Comparison of ENCODE assay signal across 8 cellular contexts in genomic region chr7:156948361-156948760, GRCh38. TPM values are rescaled to one million over a fixed set of nuclear protein-coding genes. Genes with fewer than 3 reads are reported as not detected.
A peak's percentile ranks its signal among the peaks of the same experiment; 100 is the strongest.
DNase-seq lines count a peak whose midpoint lies in the region; ATAC-seq and TF ChIP-seq lines count a peak whose summit lies in the region.

No MANE protein-coding gene starts in this region.

- H3K9me3 Mint-ChIP-seq in activated CD8-positive, alpha-beta T cell treated with anti-CD3 and anti-CD28 coated beads for 36 hours, result no peaks in the 10 kb centered on the region
- no peaks in the 10 kb centered on the region for H3K9me3 Mint-ChIP-seq in activated CD8-positive, alpha-beta T cell treated with anti-CD3 and anti-CD28 coated beads, Interleukin-2, amount 10 ng/mL, durations not matched to agents 7 days and 5 days (ENCODE audit: insufficient read depth)
- no peaks in the 10 kb centered on the region for H3K9me3 Mint-ChIP-seq in stimulated activated naive CD8-positive, alpha-beta T cell treated with anti-CD3 and anti-CD28 coated beads, Interleukin-15, amount 100 ng/mL, for 72 hours

- peak overlapping the region; percentile 70 for H3K4me3 ChIP-seq in fibroblast of the aortic adventitia (ENCODE audit: low read depth, low read length)

- peak overlapping the region; percentile 96 for H3K4me3 Mint-ChIP-seq in activated CD8-positive, alpha-beta T cell treated with anti-CD3 and anti-CD28 coated beads for 36 hours
- H3K4me3 Mint-ChIP-seq in activated CD8-positive, alpha-beta T cell treated with anti-CD3 and anti-CD28 coated beads, Interleukin-2, amount 10 ng/mL, durations not matched to agents 7 days and 5 days, result no peak overlapping the region
- peak overlapping the region; percentile 59 to 94 for H3K4me3 Mint-ChIP-seq in stimulated activated naive CD8-positive, alpha-beta T cell treated with anti-CD3 and anti-CD28 coated beads, Interleukin-15, amount 100 ng/mL, for 72 hours

- CTCF ChIA-PET in activated CD8-positive, alpha-beta T cell treated with anti-CD3 and anti-CD28 coated beads for 36 hours (lab: Charles Lee), result interaction anchor here (2.1 to 4.1 kb wide), 6 partner anchors 17 to 439 kb away, joined by 4 to 29 read pairs (median 12); partner anchors contain the start of gene LMBR1
- CTCF ChIA-PET in activated CD8-positive, alpha-beta T cell treated with anti-CD3 and anti-CD28 coated beads, Interleukin-2, amount 10 ng/mL, durations not matched to agents 7 days and 5 days (lab: Charles Lee), result interaction anchor here (0.6 to 1.6 kb wide), 5 partner anchors 21 to 300 kb away, joined by 3 to 7 read pairs (median 3); no protein-coding TSS in a partner anchor

- POLR2A ChIA-PET in activated CD8-positive, alpha-beta T cell treated with anti-CD3 and anti-CD28 coated beads for 36 hours (lab: Charles Lee), result interaction anchor here (0.7 to 4.5 kb wide), 3 partner anchors 22 to 55 kb away, joined by 3 to 20 read pairs (median 10); partner anchors contain the start of gene LMBR1
- POLR2A ChIA-PET in activated CD8-positive, alpha-beta T cell treated with anti-CD3 and anti-CD28 coated beads, Interleukin-2, amount 10 ng/mL, durations not matched to agents 7 days and 5 days (lab: Charles Lee), result interaction anchor here (0.7 to 1.6 kb wide), 2 partner anchors 25 to 94 kb away, joined by 3 to 6 read pairs; no protein-coding TSS in a partner anchor

- peaks cover 20% of the 10 kb centered on the region for H3K27me3 Mint-ChIP-seq in activated CD8-positive, alpha-beta T cell treated with anti-CD3 and anti-CD28 coated beads for 36 hours
- H3K27me3 Mint-ChIP-seq in activated CD8-positive, alpha-beta T cell treated with anti-CD3 and anti-CD28 coated beads, Interleukin-2, amount 10 ng/mL, durations not matched to agents 7 days and 5 days (ENCODE audit: low read depth), result peaks cover 33% of the 10 kb centered on the region
- H3K27me3 Mint-ChIP-seq in stimulated activated naive CD8-positive, alpha-beta T cell treated with anti-CD3 and anti-CD28 coated beads, Interleukin-15, amount 100 ng/mL, for 72 hours, result peaks cover 45% of the 10 kb centered on the region

- H3K4me1 Mint-ChIP-seq in activated CD8-positive, alpha-beta T cell treated with anti-CD3 and anti-CD28 coated beads for 36 hours (ENCODE audit: low read depth), result peaks cover 22% of the 10 kb centered on the region
- peaks cover 27% of the 10 kb centered on the region for H3K4me1 Mint-ChIP-seq in activated CD8-positive, alpha-beta T cell treated with anti-CD3 and anti-CD28 coated beads, Interleukin-2, amount 10 ng/mL, durations not matched to agents 7 days and 5 days (ENCODE audit: low read depth)
- peaks cover 50% of the 10 kb centered on the region for H3K4me1 Mint-ChIP-seq in stimulated activated naive CD8-positive, alpha-beta T cell treated with anti-CD3 and anti-CD28 coated beads, Interleukin-15, amount 100 ng/mL, for 72 hours

- H3K27ac Mint-ChIP-seq in activated CD8-positive, alpha-beta T cell treated with anti-CD3 and anti-CD28 coated beads for 36 hours, result no peak overlapping the region
- no peak overlapping the region for H3K27ac Mint-ChIP-seq in activated CD8-positive, alpha-beta T cell treated with anti-CD3 and anti-CD28 coated beads, Interleukin-2, amount 10 ng/mL, durations not matched to agents 7 days and 5 days
- H3K27ac Mint-ChIP-seq in stimulated activated naive CD8-positive, alpha-beta T cell treated with anti-CD3 and anti-CD28 coated beads, Interleukin-15, amount 100 ng/mL, for 72 hours, result peak overlapping the region; percentile 12 to 33

- no peak for ATAC-seq in activated CD8-positive, alpha-beta T cell treated with anti-CD3 and anti-CD28 coated beads for 36 hours
- no peak for ATAC-seq in activated CD8-positive, alpha-beta T cell treated with anti-CD3 and anti-CD28 coated beads, Interleukin-2, amount 10 ng/mL, durations not matched to agents 7 days and 5 days
- ATAC-seq in stimulated activated naive CD8-positive, alpha-beta T cell treated with anti-CD3 and anti-CD28 coated beads, Interleukin-15, amount 100 ng/mL, for 72 hours, result no peak
- ATAC-seq in HG03432 (IDR thresholded peaks at IDR 0.05; ENCODE audit: unreplicated experiment), result no peak

- peaks cover 24% of the 10 kb centered on the region for H3K36me3 Mint-ChIP-seq in activated CD8-positive, alpha-beta T cell treated with anti-CD3 and anti-CD28 coated beads for 36 hours (ENCODE audit: low read depth)
- H3K36me3 Mint-ChIP-seq in activated CD8-positive, alpha-beta T cell treated with anti-CD3 and anti-CD28 coated beads, Interleukin-2, amount 10 ng/mL, durations not matched to agents 7 days and 5 days (ENCODE audit: low read depth), result peaks cover 19% of the 10 kb centered on the region

- DNase-seq in activated CD8-positive, alpha-beta T cell treated with anti-CD3 and anti-CD28 coated beads for 36 hours, result no peak
- no peak for DNase-seq in activated CD8-positive, alpha-beta T cell treated with anti-CD3 and anti-CD28 coated beads, Interleukin-2, amount 10 ng/mL, durations not matched to agents 7 days and 5 days
- DNase-seq in fibroblast of the aortic adventitia (ENCODE audit: low read depth) (no peak), KBM-7 (no peak), HT-29 (ENCODE audit: low spot score) (no peak)
- DNase-seq in stimulated activated naive CD8-positive, alpha-beta T cell treated with anti-CD3 and anti-CD28 coated beads, Interleukin-15, amount 100 ng/mL, for 72 hours, result no peak

- intact Hi-C loops in activated CD8-positive, alpha-beta T cell treated with anti-CD3 and anti-CD28 coated beads for 36 hours (cut with micrococcal nuclease), result no loop called here

- no peak for TF ChIP-seq CTCF in activated CD8-positive, alpha-beta T cell treated with anti-CD3 and anti-CD28 coated beads for 36 hours (IDR thresholded peaks at IDR 0.05)
- TF ChIP-seq CTCF in VCaP (conservative IDR thresholded peaks at IDR 0.05), result no peak
- no peak for TF ChIP-seq CTCF in fibroblast of the aortic adventitia (IDR thresholded peaks at IDR 0.05; ENCODE audit: insufficient read depth, low read length)

- in situ Hi-C loops in KBM-7 (cut with MboI; ENCODE audit: low pct_unique_long_range_greater_than_20kb, low sequenced_read_pairs), result no loop called here

- peak overlapping the region; percentile 81; the same call in 1 of the 2 replicates for H3K27ac ChIP-seq in VCaP

RNA-seq across cellular contexts. Expression of gene NOM1, which starts 1.2 kb away (rescaled TPM):
- 10 to 100 TPM; 32.4 to 34.0 TPM for total RNA-seq in activated CD8-positive, alpha-beta T cell treated with anti-CD3 and anti-CD28 coated beads for 36 hours
- total RNA-seq in activated CD8-positive, alpha-beta T cell treated with anti-CD3 and anti-CD28 coated beads, Interleukin-2, amount 10 ng/mL, durations not matched to agents 7 days and 5 days, result 10 to 100 TPM; 28.1 to 28.8 TPM
- 10.8 TPM in 2 replicates for total RNA-seq in fibroblast of the aortic adventitia (ENCODE audit: low replicate concordance)
- 27.6 and 28.8 TPM in 2 replicates for total RNA-seq in HT-29 (2014; rRNA removed; shearing (Covaris generic))

RNA-seq across cellular contexts. Expression of gene LMBR1, which starts 55.4 kb away (rescaled TPM):
- 10 to 100 TPM; 42.7 to 50.6 TPM for total RNA-seq in activated CD8-positive, alpha-beta T cell treated with anti-CD3 and anti-CD28 coated beads for 36 hours
- 10 to 100 TPM; 49.7 to 51.2 TPM for total RNA-seq in activated CD8-positive, alpha-beta T cell treated with anti-CD3 and anti-CD28 coated beads, Interleukin-2, amount 10 ng/mL, durations not matched to agents 7 days and 5 days
- 45.3 and 63.2 TPM in 2 replicates for total RNA-seq in fibroblast of the aortic adventitia (ENCODE audit: low replicate concordance)
- total RNA-seq in HT-29 (2014; rRNA removed; shearing (Covaris generic)), result 131 and 151 TPM in 2 replicates

Comparison
In these comparisons a context has a peak if more than half of its experiments do, and no peak if none do; other contexts are left out.
1. H3K27ac Mint-ChIP-seq: peak in stimulated activated naive CD8-positive, alpha-beta T cell treated with anti-CD3 and anti-CD28 coated beads, Interleukin-15, amount 100 ng/mL, for 72 hours (2 of 2); none in activated CD8-positive, alpha-beta T cell treated with anti-CD3 and anti-CD28 coated beads for 36 hours (single experiment) and activated CD8-positive, alpha-beta T cell treated with anti-CD3 and anti-CD28 coated beads, Interleukin-2, amount 10 ng/mL, durations not matched to agents 7 days and 5 days (single experiment).